Comparison of ENCODE assay signal across 26 cellular contexts in genomic region chr16:3472878-3473595, GRCh38. TPM values are rescaled to one million over a fixed set of nuclear protein-coding genes. Genes with fewer than 3 reads are reported as not detected.
A peak's percentile ranks its signal among the peaks of the same experiment; 100 is the strongest.
DNase-seq lines count a peak whose midpoint lies in the region; ATAC-seq and TF ChIP-seq lines count a peak whose summit lies in the region.
"Had no signal": no experiment of that assay in that cellular context is flagged by ENCODE, and none has a peak within 500 bp of the region (broad histone marks: within the 10 kb centered on the region; RNA-seq: fewer than 3 reads in every experiment).

No MANE protein-coding gene starts in this region.

- intact Hi-C loops in natural killer cell (cut with micrococcal nuclease), result no loop called here

- no peak for TF ChIP-seq CTCF in natural killer cell (IDR thresholded peaks at IDR 0.05)

- peaks cover 30% of the 10 kb centered on the region for H3K4me1 Mint-ChIP-seq in activated T-cell treated with anti-CD3 and anti-CD28 coated beads, Interleukin-2, amount 50 U/mL, for 24 hours (ENCODE audit: low read depth)
- H3K4me1 Mint-ChIP-seq in T-cell (peaks cover 35 to 37% (median 36%) of the 10 kb centered on the region in 3 donors), natural killer cell (peaks cover 25 to 59% of the 10 kb centered on the region in 2 donors)
- peaks cover 35 to 47% of the 10 kb centered on the region in 2 donors for H3K4me1 Mint-ChIP-seq in effector memory CD8-positive, alpha-beta T cell (ENCODE audit: low read depth in 2 of 2)
- H3K4me1 Mint-ChIP-seq: mesothelial cell of epicardium had no signal

- H3K27ac Mint-ChIP-seq in activated T-cell treated with anti-CD3 and anti-CD28 coated beads, Interleukin-2, amount 50 U/mL, for 24 hours, result peak overlapping the region; percentile 85
- peak overlapping the region; percentile 63 to 64 for H3K27ac Mint-ChIP-seq in T-cell
- peak overlapping the region; percentile 59 to 81 for H3K27ac Mint-ChIP-seq in effector memory CD8-positive, alpha-beta T cell
- peak overlapping the region; percentile 60 to 73 for H3K27ac Mint-ChIP-seq in natural killer cell
- H3K27ac Mint-ChIP-seq: GM23338; mesothelial cell of epicardium; T-helper 2 cell treated with Interferon-gamma antibody and Interleukin-4, amounts not matched to agents 5 μg/mL and 100 μg/mL, for 36 hours had no signal

- no peaks in the 10 kb centered on the region for H3K27me3 Mint-ChIP-seq in activated T-cell treated with anti-CD3 and anti-CD28 coated beads, Interleukin-2, amount 50 U/mL, for 24 hours
- H3K27me3 Mint-ChIP-seq in T-cell (no peaks in the 10 kb centered on the region), natural killer cell (ENCODE audit: low read depth in 2 of 2) (no peaks in the 10 kb centered on the region)
- H3K27me3 Mint-ChIP-seq in effector memory CD8-positive, alpha-beta T cell, result no peaks in the 10 kb centered on the region
- H3K27me3 Mint-ChIP-seq: CD4-positive, CD25-positive, alpha-beta regulatory T cell had no signal

- no peak for DNase-seq in activated T-cell treated with anti-CD3 and anti-CD28 coated beads, Interleukin-2, amount 50 U/mL, for 24 hours
- no peak for DNase-seq in activated T-cell treated with anti-CD3 and anti-CD28 coated beads for 4 hours
- no peak for DNase-seq in T-cell
- no peak for DNase-seq in effector memory CD8-positive, alpha-beta T cell
- no peak for DNase-seq in natural killer cell
- no peak for DNase-seq in NCI-H1092 (lab: John Stamatoyannopoulos, UW)
- DNase-seq in erythroblast (lab: John Stamatoyannopoulos, UW), result no peak
- DNase-seq in SIG-M5 (lab: John Stamatoyannopoulos, UW), result no peak
- DNase-seq: activated CD4-positive, alpha-beta T cell treated with anti-CD3 and anti-CD28 coated beads for 48 hours; activated gamma-delta T cell; CD4-positive, CD25-positive, alpha-beta regulatory T cell; effector CD4-positive, alpha-beta T cell; NCI-H146; NCI-H226; occipital lobe; spleen; stomach had no signal

- ATAC-seq in T-cell (replicated peaks in 1 of 4), result no peak
- ATAC-seq in effector memory CD8-positive, alpha-beta T cell (replicated peaks), result no peak
- ATAC-seq in natural killer cell, result no peak
- ATAC-seq: A549, GM23338, Right ventricle myocardium inferior had no signal

- POLR2A ChIA-PET in T-cell (lab: Charles Lee), result no interaction called here

- peaks cover 3% of the 10 kb centered on the region for H3K9me3 Mint-ChIP-seq in activated T-cell treated with anti-CD3 and anti-CD28 coated beads, Interleukin-2, amount 50 U/mL, for 24 hours
- H3K9me3 Mint-ChIP-seq in T-cell, result no peaks in the 10 kb centered on the region
- H3K9me3 Mint-ChIP-seq in effector memory CD8-positive, alpha-beta T cell, result no peaks in the 10 kb centered on the region
- no peaks in the 10 kb centered on the region for H3K9me3 Mint-ChIP-seq in natural killer cell
- H3K9me3 Mint-ChIP-seq: CD4-positive, CD25-positive, alpha-beta regulatory T cell; GM23338; mesothelial cell of epicardium; T-helper 2 cell treated with Interferon-gamma antibody and Interleukin-4, amounts not matched to agents 5 μg/mL and 100 μg/mL, for 36 hours had no signal

- no peak for TF ChIP-seq POLR2A in erythroblast (IDR thresholded peaks at IDR 0.05; ENCODE audit: low read length)

- CTCF ChIA-PET in T-cell (lab: Charles Lee), result no interaction called here

- H3K36me3 Mint-ChIP-seq in activated T-cell treated with anti-CD3 and anti-CD28 coated beads, Interleukin-2, amount 50 U/mL, for 24 hours (ENCODE audit: low read depth), result peaks cover 35% of the 10 kb centered on the region
- H3K36me3 Mint-ChIP-seq in T-cell (peaks cover 13% of the 10 kb centered on the region), natural killer cell (no peaks in the 10 kb centered on the region)
- peaks cover 31% of the 10 kb centered on the region for H3K36me3 Mint-ChIP-seq in effector memory CD8-positive, alpha-beta T cell (ENCODE audit: insufficient read depth)

- no peak overlapping the region for H3K4me3 Mint-ChIP-seq in activated T-cell treated with anti-CD3 and anti-CD28 coated beads, Interleukin-2, amount 50 U/mL, for 24 hours
- no peak overlapping the region for H3K4me3 Mint-ChIP-seq in T-cell
- H3K4me3 Mint-ChIP-seq in effector memory CD8-positive, alpha-beta T cell, result no peak overlapping the region
- no peak overlapping the region for H3K4me3 Mint-ChIP-seq in natural killer cell
- H3K4me3 Mint-ChIP-seq: GM23338; mesothelial cell of epicardium; T-helper 2 cell treated with Interferon-gamma antibody and Interleukin-4, amounts not matched to agents 5 μg/mL and 100 μg/mL, for 36 hours had no signal

RNA-seq across cellular contexts. Expression of gene C16orf90, which starts 22.3 kb away (rescaled TPM):
- not detected for total RNA-seq in T-cell
- total RNA-seq in natural killer cell, result not detected
- total RNA-seq: breast epithelium; CD4-positive, CD25-positive, alpha-beta regulatory T cell; G401; glomerular endothelial cell; GM23338; mesothelial cell of epicardium; occipital lobe; Right ventricle myocardium inferior; spleen; stomach; ureter had no signal

RNA-seq across cellular contexts. Expression of gene CLUAP1, which starts 27.8 kb away (rescaled TPM):
- total RNA-seq in T-cell (10 to 100 TPM; 22.5 to 36.2 (median 32.6) TPM), natural killer cell (1 to 10 TPM; 4.0 to 6.2 (median 4.7) TPM)

RNA-seq across cellular contexts. Expression of gene NAA60, which starts 29.6 kb away (rescaled TPM):
- 10 to 100 TPM; 40.9 to 67.6 (median 55.6) TPM for total RNA-seq in T-cell
- 10 to 100 TPM; 45.1 to 69.0 (median 58.9) TPM for total RNA-seq in natural killer cell

RNA-seq across cellular contexts. Expression of gene ZNF597, which starts 29.7 kb away (rescaled TPM):
- total RNA-seq in T-cell, result 1 to 10 TPM; 2.2 to 4.8 (median 4.3) TPM
- 1 to 10 TPM; 1.8 to 3.5 (median 2.8) TPM for total RNA-seq in natural killer cell
